In the genomic region with DNA sequence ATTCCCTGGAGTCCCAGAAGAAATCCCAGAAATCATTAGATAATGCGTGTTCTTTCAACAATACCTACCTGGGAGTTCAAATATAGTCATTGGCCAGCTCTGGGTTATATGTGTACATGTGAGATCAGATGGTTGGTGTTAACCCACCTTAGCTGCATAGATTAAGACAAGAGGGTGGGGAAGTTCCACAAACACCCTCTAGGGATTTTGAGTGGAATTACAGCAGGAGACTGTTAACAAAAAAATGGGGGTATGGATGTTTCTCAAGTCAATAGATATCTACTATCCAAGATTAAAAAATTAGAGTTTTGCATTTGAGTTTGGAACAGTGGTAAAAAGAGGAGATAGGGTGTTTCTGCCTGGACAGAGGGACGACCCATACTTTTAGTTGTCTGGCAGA, we compare ENCODE assay signal across 11 cellular contexts.
DNase-seq lines count a peak whose midpoint lies in the region; ATAC-seq and TF ChIP-seq lines count a peak whose summit lies in the region.
"Had no signal": no experiment of that assay in that cellular context is flagged by ENCODE, and none has a peak within 500 bp of the region (broad histone marks: within the 10 kb centered on the region; RNA-seq: fewer than 3 reads in every experiment).

No MANE protein-coding gene starts in this region.

- H4K20me1 ChIP-seq in GM23248 (ENCODE audit: insufficient read depth) (no peaks in the 10 kb centered on the region), PC-9 (ENCODE audit: insufficient read depth) (no peaks in the 10 kb centered on the region)

- BruUV-seq in PC-9 (replicated peaks; lab: Mats Ljungman, UMichigan): no TSS peak

- H3K4me2 ChIP-seq in GM23248 (ENCODE audit: unreplicated experiment) (no peak overlapping the region), PC-9 (no peak overlapping the region)

- no peaks in the 10 kb centered on the region for H3K4me1 ChIP-seq in GM23248 (ENCODE audit: insufficient read depth)
- no peaks in the 10 kb centered on the region for H3K4me1 ChIP-seq in PC-9 (replicated peaks; ENCODE audit: insufficient read depth)
- H3K4me1 ChIP-seq in esophagus muscularis mucosa: no peaks in the 10 kb centered on the region
- H3K4me1 ChIP-seq: SJSA1 had no signal

- no peak for TF ChIP-seq EP300 in esophagus muscularis mucosa (IDR thresholded peaks at IDR 0.05)

- POLR2A ChIA-PET in PC-9 (lab: Charles Lee; ENCODE audit: unreplicated experiment): no interaction called here

- no peak overlapping the region for H3K9ac ChIP-seq in GM23248

- H3K79me2 ChIP-seq in GM23248 (ENCODE audit: insufficient read depth) (no peaks in the 10 kb centered on the region), PC-9 (ENCODE audit: low read depth) (no peaks in the 10 kb centered on the region)

- ATAC-seq in GM19023 (IDR thresholded peaks at IDR 0.05; ENCODE audit: unreplicated experiment): no peak

- peak; percentile 44 for DNase-seq in GM23248
- DNase-seq in PC-9: no peak
- DNase-seq in fibroblast of the aortic adventitia (ENCODE audit: low read depth): no peak
- DNase-seq in activated T-cell treated with anti-CD3 and anti-CD28 coated beads for 4 hours: no peak
- DNase-seq in ureter (ENCODE audit: low spot score): no peak
- no peak for DNase-seq in esophagus muscularis mucosa (ENCODE audit: extremely low spot score)
- DNase-seq: activated CD4-positive, alpha-beta T cell treated with anti-CD3 and anti-CD28 coated beads, Interleukin-2, amount 50 U/mL, for 4 hours; NCI-H2171 treated with DMSO at 0.1 percent for 48 hours had no signal

- WGBS in GM23248 (ENCODE audit: low coverage in 1 of 2, low lambda C conversion rate in 2 of 2, missing lambda C conversion rate in 2 of 2), 2 experiments: 43 to 47% methylated on average over 2 of the region's 2 CpGs
- 61% methylated on average over 2 of the region's 2 CpGs for WGBS in esophagus muscularis mucosa

- in situ Hi-C loops in GM23248 (cut with MboI): loop anchor here (25.0 kb wide), 1 partner anchor 535 kb away; no protein-coding TSS in a partner anchor

- H3F3A ChIP-seq in GM23248 (ENCODE audit: insufficient read depth) (no peaks in the 10 kb centered on the region), PC-9 (ENCODE audit: insufficient read depth, low read depth) (no peaks in the 10 kb centered on the region)

- TF ChIP-seq POLR2A in esophagus muscularis mucosa (IDR thresholded peaks at IDR 0.05; ENCODE audit: low read depth): no peak

- H2AFZ ChIP-seq in GM23248 (no peak overlapping the region), PC-9 (no peak overlapping the region)

- H3K9me3 ChIP-seq in GM23248 (ENCODE audit: low read depth) (no peaks in the 10 kb centered on the region), PC-9 (ENCODE audit: insufficient read depth, low read depth) (no peaks in the 10 kb centered on the region), esophagus muscularis mucosa (no peaks in the 10 kb centered on the region)
- H3K9me3 ChIP-seq: SJSA1 had no signal

- intact Hi-C loops in PC-9 (cut with micrococcal nuclease; ENCODE audit: unreplicated experiment) (no loop called here), esophagus muscularis mucosa (cut with DNase I) (no loop called here)

- CTCF ChIA-PET in PC-9 (lab: Charles Lee): no interaction called here

- TF ChIP-seq CTCF in 22Rv1 (IDR thresholded peaks at IDR 0.05) (peak; percentile 58), PC-9 (conservative IDR thresholded peaks at IDR 0.05) (peak; percentile 38; the same call in 1 of the 2 replicates), fibroblast of the aortic adventitia (IDR thresholded peaks at IDR 0.05; ENCODE audit: insufficient read depth, low read length) (peak; percentile 27), esophagus muscularis mucosa (IDR thresholded peaks at IDR 0.05) (peak in 1 of 3 experiments; percentile 17)

- H3K27ac ChIP-seq in 22Rv1 (no peak overlapping the region), GM23248 (no peak overlapping the region), PC-9 (no peak overlapping the region), esophagus muscularis mucosa (replicated peaks in 1 of 4) (no peak overlapping the region)
- H3K27ac ChIP-seq: SJSA1 had no signal

- no peak overlapping the region for H3K4me3 ChIP-seq in GM23248
- no peak overlapping the region for H3K4me3 ChIP-seq in PC-9
- H3K4me3 ChIP-seq in fibroblast of the aortic adventitia (ENCODE audit: low read depth, low read length): no peak overlapping the region
- H3K4me3 ChIP-seq in esophagus muscularis mucosa: no peak overlapping the region
- H3K4me3 ChIP-seq: SJSA1 had no signal

- H3K27me3 ChIP-seq in GM23248 (replicated peaks; ENCODE audit: insufficient read depth) (no peaks in the 10 kb centered on the region), PC-9 (ENCODE audit: insufficient read depth, low read depth) (no peaks in the 10 kb centered on the region), esophagus muscularis mucosa (no peaks in the 10 kb centered on the region)
- H3K27me3 ChIP-seq: SJSA1 had no signal

- H3K9me2 ChIP-seq in GM23248 (ENCODE audit: insufficient read depth) (no peaks in the 10 kb centered on the region), PC-9 (ENCODE audit: insufficient read depth) (no peaks in the 10 kb centered on the region)

- H3K36me3 ChIP-seq in GM23248 (ENCODE audit: low read depth) (no peaks in the 10 kb centered on the region), PC-9 (ENCODE audit: low read depth) (no peaks in the 10 kb centered on the region), esophagus muscularis mucosa (no peaks in the 10 kb centered on the region)
- H3K36me3 ChIP-seq: SJSA1 had no signal
